Comparison of ENCODE assay signal across 9 cellular contexts in genomic region chr17:17841620-17842025, GRCh38. TPM values are rescaled to one million over a fixed set of nuclear protein-coding genes. Genes with fewer than 3 reads are reported as not detected.
DNase-seq lines count a peak whose midpoint lies in the region; ATAC-seq and TF ChIP-seq lines count a peak whose summit lies in the region.
"Had no signal": no experiment of that assay in that cellular context is flagged by ENCODE, and none has a peak within 500 bp of the region (broad histone marks: within the 10 kb centered on the region; RNA-seq: fewer than 3 reads in every experiment).

No MANE protein-coding gene starts in this region.

- peaks cover 42% of the 10 kb centered on the region for H3K4me1 Mint-ChIP-seq in T-helper 2 cell treated with Interferon-gamma antibody and Interleukin-4, amounts not matched to agents 5 μg/mL and 100 μg/mL, for 36 hours (ENCODE audit: low read depth)

- WGBS in right lobe of liver (ENCODE audit: insufficient coverage, low coverage, low lambda C conversion rate, missing lambda C conversion rate) = 80% methylated on average over 1 of the region's 1 CpG

- POLR2A ChIA-PET in HEK293T (lab: Yijun Ruan, JAX) = interaction anchor here (0.6 to 1.0 kb wide), 3 partner anchors 47 to 163 kb away, joined by 3 to 4 read pairs (median 3); no protein-coding TSS in a partner anchor

- TF ChIP-seq CTCF in right lobe of liver (IDR thresholded peaks at IDR 0.05) = no peak
- TF ChIP-seq CTCF in tibial artery (IDR thresholded peaks at IDR 0.05) = no peak

- H3K27ac ChIP-seq in angular gyrus (ENCODE audit: low read depth, low read length) = peak overlapping the region; percentile 96
- peak overlapping the region; percentile 99 to 100 (median 99) for H3K27ac ChIP-seq in right lobe of liver
- H3K27ac ChIP-seq in tibial artery = peak overlapping the region; percentile 96 to 100

- H3K9me3 Mint-ChIP-seq in T-helper 2 cell treated with Interferon-gamma antibody and Interleukin-4, amounts not matched to agents 5 μg/mL and 100 μg/mL, for 36 hours = no peaks in the 10 kb centered on the region

- no peaks in the 10 kb centered on the region for H3K36me3 ChIP-seq in right lobe of liver
- peaks cover 0 to 15% (median 12%) of the 10 kb centered on the region in 3 donors for H3K36me3 ChIP-seq in tibial artery

- H3K27me3 ChIP-seq in right lobe of liver = no peaks in the 10 kb centered on the region
- no peaks in the 10 kb centered on the region for H3K27me3 ChIP-seq in tibial artery

- no peaks in the 10 kb centered on the region for H3K27me3 Mint-ChIP-seq in T-helper 2 cell treated with Interferon-gamma antibody and Interleukin-4, amounts not matched to agents 5 μg/mL and 100 μg/mL, for 36 hours (ENCODE audit: low read depth)
- H3K27me3 Mint-ChIP-seq: progenitor cell of endocrine pancreas had no signal

- intact Hi-C loops in right lobe of liver (cut with DNase I) = no loop called here
- intact Hi-C loops in tibial artery (cut with DNase I; ENCODE audit: low total_unique reads) = no loop called here

- no peak for DNase-seq in T-helper 2 cell treated with Interferon-gamma antibody and Interleukin-4, amounts not matched to agents 5 μg/mL and 100 μg/mL, for 36 hours (ENCODE audit: low spot score)
- DNase-seq in T-helper 2 cell (no peak), right lobe of liver (peak; percentile 42 to 83 (median 81)), tibial artery (peak in 1 of 2 donors; percentile 90), HEK293T (ENCODE audit: extremely low spot score) (no peak), hepatic stellate cell (ENCODE audit: low spot score) (no peak)

- ATAC-seq in right lobe of liver (peak; percentile 1 to 28 (median 6)), HG03520 (IDR thresholded peaks at IDR 0.05; ENCODE audit: unreplicated experiment) (no peak)

- peak overlapping the region; percentile 12 for H3K4me3 Mint-ChIP-seq in T-helper 2 cell treated with Interferon-gamma antibody and Interleukin-4, amounts not matched to agents 5 μg/mL and 100 μg/mL, for 36 hours

- TF ChIP-seq POLR2A in right lobe of liver (IDR thresholded peaks at IDR 0.05) = no peak

- H3K4me3 ChIP-seq in right lobe of liver = no peak overlapping the region
- no peak overlapping the region for H3K4me3 ChIP-seq in tibial artery

- H3K36me3 Mint-ChIP-seq in T-helper 2 cell treated with Interferon-gamma antibody and Interleukin-4, amounts not matched to agents 5 μg/mL and 100 μg/mL, for 36 hours (ENCODE audit: low read depth) = no peaks in the 10 kb centered on the region

- no peaks in the 10 kb centered on the region for H3K9me3 ChIP-seq in right lobe of liver
- no peaks in the 10 kb centered on the region for H3K9me3 ChIP-seq in tibial artery

- peaks cover 0 to 52% (median 28%) of the 10 kb centered on the region in 4 donors for H3K4me1 ChIP-seq in right lobe of liver
- H3K4me1 ChIP-seq in tibial artery = peaks cover 0 to 61% (median 55%) of the 10 kb centered on the region in 4 donors

- peak overlapping the region; percentile 77 for H3K27ac Mint-ChIP-seq in T-helper 2 cell treated with Interferon-gamma antibody and Interleukin-4, amounts not matched to agents 5 μg/mL and 100 μg/mL, for 36 hours

- CTCF ChIA-PET in HEK293T (lab: Yijun Ruan, JAX) = interaction anchor here (0.6 to 1.2 kb wide), 3 partner anchors 10 to 29 kb away, joined by 3 read pairs; no protein-coding TSS in a partner anchor

TF ChIP-seq in HEK293T, 16 proteins besides CTCF, POLR2A, EP300 and RAD21:
- TF ChIP-seq FOXK2 (IDR thresholded peaks at IDR 0.05) (no peak), HDGF (IDR thresholded peaks at IDR 0.05; ENCODE audit: borderline replicate concordance) (no peak), CTBP1 (IDR thresholded peaks at IDR 0.05; ENCODE audit: borderline replicate concordance) (no peak)

RNA-seq across cellular contexts. Expression of gene SREBF1, which starts 4.8 kb away (rescaled TPM):
- 100 to 1,000 TPM in 4 of 6 experiments, 10 to 100 TPM in 2; 63.8 to 246 (median 173) TPM for total RNA-seq in right lobe of liver

Comparison
In these comparisons a context has a peak if more than half of its experiments do, and no peak if none do; other contexts are left out.
1. DNase-seq: peak in right lobe of liver (3 of 3); none in T-helper 2 cell treated with Interferon-gamma antibody and Interleukin-4, amounts not matched to agents 5 μg/mL and 100 μg/mL, for 36 hours (single experiment), T-helper 2 cell (0 of 5), HEK293T (single experiment) and hepatic stellate cell (single experiment).
2. Peak in every context shown above with its lines, with median percentiles within 50 percentile points of each other: H3K27ac ChIP-seq.